10 cellular contexts compared by ENCODE assay signal in genomic region chr16:981695-982151, GRCh38. TPM values are rescaled to one million over a fixed set of nuclear protein-coding genes. Genes with fewer than 3 reads are reported as not detected.
DNase-seq lines count a peak whose midpoint lies in the region; ATAC-seq, FAIRE-seq and TF ChIP-seq lines count a peak whose summit lies in the region.
"Had no signal": no experiment of that assay in that cellular context is flagged by ENCODE, and none has a peak within 500 bp of the region (broad histone marks: within the 10 kb centered on the region; RNA-seq: fewer than 3 reads in every experiment).

SOX8 (plus strand) TSS chr16:981770; CDS start chr16:981923, 153 bp downstream.

- ATAC-seq in omental fat pad (ENCODE audit: low FRiP score) (no peak), GM19455 (IDR thresholded peaks at IDR 0.05; ENCODE audit: unreplicated experiment) (no peak)

- H3K4me1 ChIP-seq in ES-I3 (ENCODE audit: insufficient read depth, low read length) (no peaks in the 10 kb centered on the region; the same call in 1 of the 2 replicates), rectal smooth muscle tissue (ENCODE audit: control insufficient read depth, insufficient read depth, low read length) (no peaks in the 10 kb centered on the region)

- in situ Hi-C loops in SK-MEL-5 (cut with HindIII; ENCODE audit: low pct_unique_long_range_greater_than_20kb, low sequenced_read_pairs) = no loop called here

- no peak for TF ChIP-seq CTCF in omental fat pad (IDR thresholded peaks at IDR 0.05)

- no peak for FAIRE-seq in frontal cortex (lab: Jason Lieb, UNC)
- FAIRE-seq: endometrium had no signal

- peak within 1 kb of the TSS; percentile 62 for H3K4me3 ChIP-seq in rectal smooth muscle tissue (ENCODE audit: low read length)

- H3K36me3 ChIP-seq in ES-I3 (ENCODE audit: insufficient read depth, low read length) (no peaks in the 10 kb centered on the region), rectal smooth muscle tissue (ENCODE audit: control insufficient read depth, insufficient read depth, low read length) (no peaks in the 10 kb centered on the region)

- peak within 1 kb of the TSS; percentile 62 for H3K9ac ChIP-seq in ES-I3 (ENCODE audit: low read depth, low read length)
- no peak within 1 kb of the TSS for H3K9ac ChIP-seq in rectal smooth muscle tissue (ENCODE audit: low read length)

- DNase-seq in SK-MEL-5 (ENCODE audit: low read depth, low spot score) = no peak
- no peak for DNase-seq in frontal cortex (ENCODE audit: low spot score in 2 of 2)
- no peak for DNase-seq in omental fat pad (ENCODE audit: low spot score)
- no peak for DNase-seq in NCI-H82 treated with DMSO at 0.1 percent for 48 hours (lab: John Stamatoyannopoulos, UW; ENCODE audit: unreplicated experiment)
- no peak for DNase-seq in NCI-H226
- DNase-seq: NCI-H774 had no signal

- no peak within 1 kb of the TSS for H3K27ac ChIP-seq in rectal smooth muscle tissue (ENCODE audit: low read depth, low read length)

- peaks cover 10% of the 10 kb centered on the region for H3K27me3 ChIP-seq in rectal smooth muscle tissue (ENCODE audit: control insufficient read depth, insufficient read depth, low read length)

- no peaks in the 10 kb centered on the region for H3K9me3 ChIP-seq in ES-I3 (ENCODE audit: control insufficient read depth, insufficient read depth, low read length)

RNA-seq across cellular contexts. Expression of gene SOX8, which starts in this region (rescaled TPM):
- 14.8 and 16.7 TPM in 2 replicates for total RNA-seq in SK-MEL-5 (2014; rRNA removed; shearing (Covaris generic))
- 20.5 and 21.8 TPM in 2 replicates for polyA plus RNA-seq in SK-MEL-5 (2015; cell fraction: cytosol; rRNA removed)
- polyA plus RNA-seq in SK-MEL-5 (2015; cell fraction: nucleus; rRNA removed) = 50.7 and 76.4 TPM in 2 replicates
- 22.8 TPM for total RNA-seq in frontal cortex
- total RNA-seq in omental fat pad = 1 to 10 TPM in 3 of 4 donors, under 1 TPM in 1; 0.19 to 2.9 (median 1.2) TPM
